12 cellular contexts compared by ENCODE assay signal in genomic region chr3:159619341-159619885, GRCh38.
DNase-seq lines count a peak whose midpoint lies in the region; ATAC-seq and TF ChIP-seq lines count a peak whose summit lies in the region.
"Had no signal": no experiment of that assay in that cellular context is flagged by ENCODE, and none has a peak within 500 bp of the region (broad histone marks: within the 10 kb centered on the region; RNA-seq: fewer than 3 reads in every experiment).

No MANE protein-coding gene starts in this region.

- no peaks in the 10 kb centered on the region for H3K9me3 ChIP-seq in hepatocyte (ENCODE audit: low read depth)
- no peaks in the 10 kb centered on the region for H3K9me3 ChIP-seq in CD8-positive, alpha-beta T cell (ENCODE audit: low read length)

- H3K27me3 ChIP-seq in GM23338 (ENCODE audit: insufficient read depth) = no peaks in the 10 kb centered on the region
- H3K27me3 ChIP-seq in hepatocyte = no peaks in the 10 kb centered on the region
- H3K27me3 ChIP-seq in CD8-positive, alpha-beta T cell (ENCODE audit: insufficient read depth, low read length) = no peaks in the 10 kb centered on the region

- no peaks in the 10 kb centered on the region for H3K79me2 ChIP-seq in GM23338 (replicated peaks; ENCODE audit: insufficient read depth)
- H3K79me2 ChIP-seq in hepatocyte = no peaks in the 10 kb centered on the region

- ATAC-seq in GM23338 (peak; percentile 77), GM18909 (IDR thresholded peaks at IDR 0.05; ENCODE audit: poor library complexity, unreplicated experiment) (no peak), GM21390 (IDR thresholded peaks at IDR 0.05; ENCODE audit: unreplicated experiment) (no peak), sciatic nerve (no peak)
- ATAC-seq in CD8-positive, alpha-beta T cell = no peak
- ATAC-seq: GM12878 had no signal

- H3K4me1 ChIP-seq in GM23338 (ENCODE audit: insufficient read depth) = no peaks in the 10 kb centered on the region; the same call in 1 of the 2 replicates
- peaks cover 20% of the 10 kb centered on the region for H3K4me1 ChIP-seq in hepatocyte (ENCODE audit: insufficient read depth)
- H3K4me1 ChIP-seq in CD8-positive, alpha-beta T cell (ENCODE audit: insufficient read depth, low read length) = no peaks in the 10 kb centered on the region

- WGBS in hepatocyte (ENCODE audit: low lambda C conversion rate, missing lambda C conversion rate) = 19% methylated on average over 3 of the region's 3 CpGs

- POLR2A ChIA-PET in CD8-positive, alpha-beta T cell (lab: Charles Lee) = no interaction called here

- no peaks in the 10 kb centered on the region for H3F3A ChIP-seq in GM23338 (replicated peaks; ENCODE audit: low read depth)

- CTCF ChIA-PET in CD8-positive, alpha-beta T cell (lab: Charles Lee) = no interaction called here

- peaks cover 15% of the 10 kb centered on the region for H3K4me1 Mint-ChIP-seq in GM23338
- H3K4me1 Mint-ChIP-seq in CD8-positive, alpha-beta T cell (ENCODE audit: low read depth) = no peaks in the 10 kb centered on the region
- H3K4me1 Mint-ChIP-seq: CD4-positive, alpha-beta memory T cell had no signal

- H3K27ac Mint-ChIP-seq in GM23338 = no peak overlapping the region
- no peak overlapping the region for H3K27ac Mint-ChIP-seq in CD8-positive, alpha-beta T cell
- H3K27ac Mint-ChIP-seq: CD4-positive, alpha-beta memory T cell; mesothelial cell of epicardium had no signal

- no peak overlapping the region for H3K4me3 Mint-ChIP-seq in GM23338
- H3K4me3 Mint-ChIP-seq in CD8-positive, alpha-beta T cell = no peak overlapping the region
- H3K4me3 Mint-ChIP-seq: CD4-positive, alpha-beta memory T cell; mesothelial cell of epicardium had no signal

- intact Hi-C loops in CD8-positive, alpha-beta T cell (cut with DNase I, micrococcal nuclease) = no loop called here
- intact Hi-C loops in sciatic nerve (cut with DNase I) = no loop called here

- H4K20me1 ChIP-seq in GM23338 (replicated peaks; ENCODE audit: insufficient read depth) (no peaks in the 10 kb centered on the region), hepatocyte (ENCODE audit: insufficient read depth, poor library complexity, severe bottlenecking) (no peaks in the 10 kb centered on the region)

- H3K27ac ChIP-seq in GM23338 (ENCODE audit: low read depth) (no peak overlapping the region), hepatocyte (no peak overlapping the region)
- no peak overlapping the region for H3K27ac ChIP-seq in CD8-positive, alpha-beta T cell (ENCODE audit: low read depth, low read length)

- H3K36me3 ChIP-seq in GM23338 (ENCODE audit: insufficient read depth) (no peaks in the 10 kb centered on the region), hepatocyte (replicated peaks; ENCODE audit: insufficient read depth, low read depth) (no peaks in the 10 kb centered on the region)
- H3K36me3 ChIP-seq in CD8-positive, alpha-beta T cell (ENCODE audit: insufficient read depth, low read length) = no peaks in the 10 kb centered on the region

- H3K9me3 Mint-ChIP-seq in GM23338 = no peaks in the 10 kb centered on the region
- H3K9me3 Mint-ChIP-seq in CD8-positive, alpha-beta T cell = no peaks in the 10 kb centered on the region
- H3K9me3 Mint-ChIP-seq: mesothelial cell of epicardium had no signal

- no peaks in the 10 kb centered on the region for H3K36me3 Mint-ChIP-seq in GM23338 (ENCODE audit: low read depth)
- no peaks in the 10 kb centered on the region for H3K36me3 Mint-ChIP-seq in CD8-positive, alpha-beta T cell
- H3K36me3 Mint-ChIP-seq: CD4-positive, alpha-beta memory T cell; mesothelial cell of epicardium had no signal

- H3K9me2 ChIP-seq in GM23338 (ENCODE audit: insufficient read depth) (no peaks in the 10 kb centered on the region), hepatocyte (replicated peaks; ENCODE audit: insufficient read depth) (no peaks in the 10 kb centered on the region)

- H2AFZ ChIP-seq in GM23338 (peak overlapping the region; percentile 44), hepatocyte (no peak overlapping the region)

- H3K4me2 ChIP-seq in GM23338 (no peak overlapping the region), hepatocyte (peak overlapping the region; percentile 2)

- no peak for TF ChIP-seq CTCF in AG09319 (IDR thresholded peaks at IDR 0.05; ENCODE audit: low read depth, low read length)
- TF ChIP-seq CTCF in GM23338 (conservative IDR thresholded peaks at IDR 0.05; ENCODE audit: low read depth in 2 of 2) = no peak
- TF ChIP-seq CTCF in hepatocyte (IDR thresholded peaks at IDR 0.05; ENCODE audit: poor library complexity) = no peak
- no peak for TF ChIP-seq CTCF in CD8-positive, alpha-beta T cell (IDR thresholded peaks at IDR 0.05)

- H3K4me3 ChIP-seq in GM23338 (no peak overlapping the region), hepatocyte (no peak overlapping the region)
- no peak overlapping the region for H3K4me3 ChIP-seq in CD8-positive, alpha-beta T cell (ENCODE audit: low read depth, low read length)
- H3K4me3 ChIP-seq: GM12878 had no signal

- peak; percentile 35 for DNase-seq in AG09319 (ENCODE audit: extremely low read depth, low read depth)
- DNase-seq in GM23338 (ENCODE audit: low spot score) = no peak
- DNase-seq in SW480 (ENCODE audit: low spot score) = peak; percentile 25
- DNase-seq in hepatocyte (ENCODE audit: low spot score) = peak; percentile 16
- no peak for DNase-seq in CD8-positive, alpha-beta T cell
- no peak for DNase-seq in sciatic nerve (ENCODE audit: low spot score)
- DNase-seq: CD4-positive, alpha-beta memory T cell; NCI-H2029 had no signal

- no peaks in the 10 kb centered on the region for H3K27me3 Mint-ChIP-seq in GM23338 (ENCODE audit: insufficient read depth, low read depth, poor library complexity)
- H3K27me3 Mint-ChIP-seq in CD8-positive, alpha-beta T cell (ENCODE audit: low read depth) = no peaks in the 10 kb centered on the region
- H3K27me3 Mint-ChIP-seq: CD4-positive, alpha-beta memory T cell had no signal

TF ChIP-seq in GM23338, 12 proteins besides CTCF, POLR2A, EP300 and RAD21:
- TF ChIP-seq ZNF114 (CRISPR knock-in tag; IDR thresholded peaks at IDR 0.05) (no peak), STAT1 (IDR thresholded peaks at IDR 0.05; ENCODE audit: unreplicated experiment) (no peak), NANOG (IDR thresholded peaks at IDR 0.05; ENCODE audit: borderline replicate concordance) (no peak)

Comparison
In these comparisons a context has a peak if more than half of its experiments do, and no peak if none do; other contexts are left out.
1. DNase-seq: peak in AG09319 (single experiment), SW480 (single experiment) and hepatocyte (single experiment); none in GM23338 (single experiment), CD8-positive, alpha-beta T cell (0 of 7) and sciatic nerve (single experiment).